8 cellular contexts compared by ENCODE assay signal in genomic region chr7:73703985-73704639, GRCh38. TPM values are rescaled to one million over a fixed set of nuclear protein-coding genes. Genes with fewer than 3 reads are reported as not detected.
DNase-seq lines count a peak whose midpoint lies in the region; TF ChIP-seq lines count a peak whose summit lies in the region.

No MANE protein-coding gene starts in this region.

- intact Hi-C loops in MCF 10A (cut with micrococcal nuclease): no loop called here

- H3K27ac Mint-ChIP-seq in neural progenitor cell: peak overlapping the region; percentile 14
- H3K27ac Mint-ChIP-seq in MCF 10A (ENCODE audit: low read depth, unreplicated experiment): no peak overlapping the region

- H3F3A ChIP-seq in SK-N-SH (replicated peaks; ENCODE audit: insufficient read depth): peaks cover 58% of the 10 kb centered on the region
- peaks cover 16% of the 10 kb centered on the region for H3F3A ChIP-seq in neural progenitor cell (ENCODE audit: low read depth)

- H3K36me3 Mint-ChIP-seq in neural progenitor cell (peaks cover 10% of the 10 kb centered on the region), MCF 10A (ENCODE audit: insufficient read depth, unreplicated experiment) (peaks cover 48% of the 10 kb centered on the region)

- TF ChIP-seq CTCF in SK-N-SH (IDR thresholded peaks at IDR 0.05) (no peak), neural progenitor cell (IDR thresholded peaks at IDR 0.05) (no peak), MCF 10A (IDR thresholded peaks at IDR 0.05; ENCODE audit: unreplicated experiment) (no peak)

- no peaks in the 10 kb centered on the region for H3K27me3 ChIP-seq in SK-N-SH (ENCODE audit: insufficient read depth)
- H3K27me3 ChIP-seq in neural progenitor cell: no peaks in the 10 kb centered on the region

- H4K20me1 ChIP-seq in SK-N-SH (ENCODE audit: insufficient read depth) (peaks cover 37% of the 10 kb centered on the region), neural progenitor cell (ENCODE audit: low read depth) (peaks cover 24% of the 10 kb centered on the region)

- H3K4me3 Mint-ChIP-seq in neural progenitor cell (no peak overlapping the region), MCF 10A (ENCODE audit: unreplicated experiment) (no peak overlapping the region)

- H3K9me3 ChIP-seq in SK-N-SH (no peaks in the 10 kb centered on the region), neural progenitor cell (ENCODE audit: low read depth) (no peaks in the 10 kb centered on the region)

- DNase-seq in Daoy (ENCODE audit: low read depth) (peak; percentile 60), SK-N-SH (peak; percentile 89), epidermal melanocyte (ENCODE audit: insufficient read length, low spot score) (peak; percentile 25), neural progenitor cell (ENCODE audit: low spot score) (peak; percentile 95), NCI-H748 treated with DMSO at 0.1 percent for 48 hours (lab: John Stamatoyannopoulos, UW) (no peak), MCF 10A (ENCODE audit: unreplicated experiment) (no peak), cerebellum (ENCODE audit: low spot score) (no peak), NCI-H146 treated with DMSO at 0.1 percent for 48 hours (lab: John Stamatoyannopoulos, UW; ENCODE audit: unreplicated experiment) (no peak)

- TF ChIP-seq EP300 in SK-N-SH (IDR thresholded peaks at IDR 0.05; ENCODE audit: borderline replicate concordance in 1 of 2, low read depth in 1 of 2, low read length in 1 of 2): no peak

- H3K9me3 Mint-ChIP-seq in neural progenitor cell (no peaks in the 10 kb centered on the region), MCF 10A (ENCODE audit: unreplicated experiment) (no peaks in the 10 kb centered on the region)

- BruUV-seq in MCF 10A (replicated peaks; lab: Mats Ljungman, UMichigan): no TSS peak

- H3K4me1 Mint-ChIP-seq in neural progenitor cell (peaks cover 19% of the 10 kb centered on the region), MCF 10A (ENCODE audit: insufficient read depth, unreplicated experiment) (peaks cover 20% of the 10 kb centered on the region)

- POLR2A ChIA-PET in SK-N-SH (lab: Yijun Ruan, JAX) (interaction anchor here (0.5 to 1.1 kb wide), 3 partner anchors 10 to 133 kb away, joined by 3 to 4 read pairs (median 4); partner anchors contain the start of genes BUD23 and DNAJC30), MCF 10A (lab: Yijun Ruan, JAX) (interaction anchor here (0.5 to 1.0 kb wide), 2 partner anchors 12 to 24 kb away, joined by 3 read pairs; no protein-coding TSS in a partner anchor)

- H3K36me3 ChIP-seq in SK-N-SH (replicated peaks in 1 of 2; ENCODE audit: control insufficient read depth in 1 of 2, insufficient read depth in 2 of 2, low read length in 1 of 2): peaks cover 41 to 44% of the 10 kb centered on the region in 2 experiments
- H3K36me3 ChIP-seq in neural progenitor cell: no peaks in the 10 kb centered on the region

- no peaks in the 10 kb centered on the region for H3K9me2 ChIP-seq in SK-N-SH

- peaks cover 6% of the 10 kb centered on the region for H3K27me3 Mint-ChIP-seq in neural progenitor cell (ENCODE audit: insufficient read depth, low read depth)
- no peaks in the 10 kb centered on the region for H3K27me3 Mint-ChIP-seq in MCF 10A (ENCODE audit: insufficient read depth, unreplicated experiment)

- WGBS in SK-N-SH (ENCODE audit: low lambda C conversion rate): 73% methylated on average over 28 of the region's 32 CpGs

- H2AFZ ChIP-seq in SK-N-SH (ENCODE audit: low read depth) (no peak overlapping the region), neural progenitor cell (replicated peaks) (no peak overlapping the region)

- H3K4me3 ChIP-seq in SK-N-SH (ENCODE audit: low read depth in 2 of 2, low read length in 1 of 2) (no peak overlapping the region), neural progenitor cell (no peak overlapping the region)

- H3K9ac ChIP-seq in SK-N-SH (no peak overlapping the region), neural progenitor cell (no peak overlapping the region)

- H3K4me1 ChIP-seq in SK-N-SH (ENCODE audit: control insufficient read depth in 1 of 2, insufficient read depth in 2 of 2, low read depth in 1 of 2, low read length in 1 of 2): peaks cover 0 to 42% of the 10 kb centered on the region in 2 experiments; a peak in 3 of 4 replicates
- H3K4me1 ChIP-seq in neural progenitor cell: peaks cover 9% of the 10 kb centered on the region

- CTCF ChIA-PET in SK-N-SH (lab: Yijun Ruan, JAX): interaction anchor here (0.8 to 4.5 kb wide), 6 partner anchors 14 to 151 kb away, joined by 3 to 27 read pairs (median 4); no protein-coding TSS in a partner anchor
- CTCF ChIA-PET in MCF 10A (lab: Yijun Ruan, JAX): interaction anchor here (0.7 to 1.2 kb wide), 3 partner anchors 13 to 23 kb away, joined by 3 to 4 read pairs (median 3); no protein-coding TSS in a partner anchor

- TF ChIP-seq RAD21 in SK-N-SH (IDR thresholded peaks at IDR 0.05; ENCODE audit: low read length): no peak

- H3K79me2 ChIP-seq in SK-N-SH (ENCODE audit: insufficient read depth) (peaks cover 40% of the 10 kb centered on the region), neural progenitor cell (ENCODE audit: low read depth) (no peaks in the 10 kb centered on the region)

- H3K27ac ChIP-seq in SK-N-SH (ENCODE audit: low read depth in 2 of 2, low read length in 1 of 2) (peak overlapping the region in 1 of 2 experiments; percentile 72; a peak in 1 of 4 replicates), neural progenitor cell (no peak overlapping the region)

- peak overlapping the region; percentile 56; the same call in 1 of the 2 replicates for H3K4me2 ChIP-seq in SK-N-SH
- H3K4me2 ChIP-seq in neural progenitor cell: peak overlapping the region; percentile 63

TF ChIP-seq in SK-N-SH, 30 proteins besides CTCF, POLR2A, EP300 and RAD21 (continues in another document):
- TF ChIP-seq TCF12 (IDR thresholded peaks at IDR 0.05) (no peak), REST (IDR thresholded peaks at IDR 0.05; ENCODE audit: low read depth, low read length) (no peak)

RNA-seq across cellular contexts. Expression of gene STX1A, which starts 15.4 kb away (rescaled TPM):
- total RNA-seq in Daoy (2014; rRNA removed; shearing (Covaris generic)): 65.7 and 133 TPM in 2 replicates
- polyA plus RNA-seq in SK-N-SH (2012; rRNA removed): 81.2 and 91.1 TPM in 2 replicates
- polyA plus RNA-seq in SK-N-SH (2012; cell fraction: cytosol; rRNA removed): 40.6 and 54.4 TPM in 2 replicates
- 330 and 340 TPM in 2 replicates for polyA plus RNA-seq in SK-N-SH (2012; cell fraction: nucleus; rRNA removed)
- total RNA-seq in neural progenitor cell (ENCODE audit: low replicate concordance) (21.9 and 29.0 TPM in 2 replicates), MCF 10A (2022) (21.9 and 24.2 TPM in 2 replicates), cerebellum (43.0 TPM)

RNA-seq across cellular contexts. Expression of gene BUD23, which starts 20.7 kb away (rescaled TPM):
- 160 and 173 TPM in 2 replicates for total RNA-seq in Daoy (2014; rRNA removed; shearing (Covaris generic))
- 174 and 206 TPM in 2 replicates for polyA plus RNA-seq in SK-N-SH (2012; rRNA removed)
- 167 and 190 TPM in 2 replicates for polyA plus RNA-seq in SK-N-SH (2012; cell fraction: cytosol; rRNA removed)
- polyA plus RNA-seq in SK-N-SH (2012; cell fraction: nucleus; rRNA removed): 151 and 156 TPM in 2 replicates
- total RNA-seq in neural progenitor cell (ENCODE audit: low replicate concordance) (22.8 and 41.6 TPM in 2 replicates), MCF 10A (2022) (71.5 and 81.9 TPM in 2 replicates), cerebellum (17.0 TPM)

RNA-seq across cellular contexts. Expression of gene DNAJC30, which starts 20.9 kb away (rescaled TPM):
- total RNA-seq in Daoy (2014; rRNA removed; shearing (Covaris generic)): 0.06 and 1.0 TPM in 2 replicates
- 10.6 and 11.0 TPM in 2 replicates for polyA plus RNA-seq in SK-N-SH (2012; rRNA removed)
- 8.0 and 10.5 TPM in 2 replicates for polyA plus RNA-seq in SK-N-SH (2012; cell fraction: cytosol; rRNA removed)
- polyA plus RNA-seq in SK-N-SH (2012; cell fraction: nucleus; rRNA removed): 7.5 and 8.0 TPM in 2 replicates
- total RNA-seq in neural progenitor cell (ENCODE audit: low replicate concordance) (0.94 and 2.6 TPM in 2 replicates), MCF 10A (2022) (11.0 and 11.4 TPM in 2 replicates), cerebellum (3.3 TPM)

RNA-seq across cellular contexts. Expression of gene ABHD11, which starts 34.5 kb away (rescaled TPM):
- 24.2 and 30.0 TPM in 2 replicates for total RNA-seq in Daoy (2014; rRNA removed; shearing (Covaris generic))
- polyA plus RNA-seq in SK-N-SH (2012; rRNA removed): 29.9 and 33.7 TPM in 2 replicates
- polyA plus RNA-seq in SK-N-SH (2012; cell fraction: cytosol; rRNA removed): 14.8 and 23.2 TPM in 2 replicates
- polyA plus RNA-seq in SK-N-SH (2012; cell fraction: nucleus; rRNA removed): 32.1 and 34.9 TPM in 2 replicates
- total RNA-seq in neural progenitor cell (ENCODE audit: low replicate concordance) (9.3 and 15.1 TPM in 2 replicates), MCF 10A (2022) (15.3 and 18.9 TPM in 2 replicates), cerebellum (7.0 TPM)

RNA-seq across cellular contexts. Expression of gene VPS37D, which starts 36.5 kb away (rescaled TPM):
- 3.7 and 4.6 TPM in 2 replicates for total RNA-seq in Daoy (2014; rRNA removed; shearing (Covaris generic))
- 5.7 and 7.4 TPM in 2 replicates for polyA plus RNA-seq in SK-N-SH (2012; rRNA removed)
- polyA plus RNA-seq in SK-N-SH (2012; cell fraction: cytosol; rRNA removed): 3.7 and 5.9 TPM in 2 replicates
- polyA plus RNA-seq in SK-N-SH (2012; cell fraction: nucleus; rRNA removed): 5.7 and 10.9 TPM in 2 replicates
- total RNA-seq in neural progenitor cell (ENCODE audit: low replicate concordance) (7.0 and 24.6 TPM in 2 replicates), MCF 10A (2022) (0.44 and 1.3 TPM in 2 replicates), cerebellum (14.7 TPM)

Comparison
In these comparisons a context has a peak if more than half of its experiments do, and no peak if none do; other contexts are left out.
1. DNase-seq: peak in Daoy (single experiment), SK-N-SH (single experiment), epidermal melanocyte (single experiment) and neural progenitor cell (single experiment); none in NCI-H748 treated with DMSO at 0.1 percent for 48 hours (single experiment), MCF 10A (single experiment), cerebellum (single experiment) and NCI-H146 treated with DMSO at 0.1 percent for 48 hours (single experiment).